Comparison of ENCODE assay signal across 8 cellular contexts in genomic region chr5:134101686-134102439, GRCh38. TPM values are rescaled to one million over a fixed set of nuclear protein-coding genes. Genes with fewer than 3 reads are reported as not detected.
A peak's percentile ranks its signal among the peaks of the same experiment; 100 is the strongest.
DNase-seq lines count a peak whose midpoint lies in the region; ATAC-seq, FAIRE-seq and TF ChIP-seq lines count a peak whose summit lies in the region.

No MANE protein-coding gene starts in this region.

- in situ Hi-C loops in KBM-7 (cut with MboI; ENCODE audit: low pct_unique_long_range_greater_than_20kb, low sequenced_read_pairs) = no loop called here

- TF ChIP-seq CTCF in WTC11 (IDR thresholded peaks at IDR 0.05) = peak; percentile 85
- TF ChIP-seq CTCF in bronchial epithelial cell (IDR thresholded peaks at IDR 0.05; ENCODE audit: insufficient read depth, low read length, severe bottlenecking) = peak; percentile 91

- peaks cover 48% of the 10 kb centered on the region for H3K4me1 Mint-ChIP-seq in WTC11

- H3K36me3 Mint-ChIP-seq in WTC11 = no peaks in the 10 kb centered on the region

- no peaks in the 10 kb centered on the region for H3K9me3 Mint-ChIP-seq in WTC11

- H3K27ac Mint-ChIP-seq in WTC11 = no peak overlapping the region

- ATAC-seq in WTC11 = peak; percentile 73
- ATAC-seq in GM21381 (IDR thresholded peaks at IDR 0.05; ENCODE audit: unreplicated experiment) = no peak
- no peak for ATAC-seq in HG02678 (IDR thresholded peaks at IDR 0.05; ENCODE audit: unreplicated experiment)

- no peak overlapping the region; the same call in 1 of the 2 replicates for H3K4me3 Mint-ChIP-seq in WTC11

- DNase-seq in Daoy (ENCODE audit: low read depth) (peak; percentile 62), KBM-7 (peak; percentile 81), WTC11 (ENCODE audit: low spot score) (peak; percentile 87), bronchial epithelial cell (ENCODE audit: low read depth) (no peak), left kidney (ENCODE audit: low read depth, low spot score) (peak; percentile 70)
- peak; percentile 71 for DNase-seq in stimulated activated CD8-positive, alpha-beta memory T cell treated with anti-CD3 and anti-CD28 coated beads, Interleukin-15, amount 100 ng/mL, for 1 hour (ENCODE audit: low read depth)

- CTCF ChIA-PET in WTC11 (lab: Charles Lee) = interaction anchor here (0.8 to 4.6 kb wide), 14 partner anchors 10 to 485 kb away, joined by 3 to 68 read pairs (median 6); no protein-coding TSS in a partner anchor

- no peak for FAIRE-seq in bronchial epithelial cell (lab: Jason Lieb, UNC)

- H3K4me3 ChIP-seq in bronchial epithelial cell (ENCODE audit: low read depth, low read length) = no peak overlapping the region

- no peaks in the 10 kb centered on the region for H3K36me3 ChIP-seq in bronchial epithelial cell (ENCODE audit: control insufficient read depth, insufficient read depth, low read length)

- H3K27me3 ChIP-seq in bronchial epithelial cell (ENCODE audit: control insufficient read depth, insufficient read depth, low read length) = no peaks in the 10 kb centered on the region

- peaks cover 52% of the 10 kb centered on the region for H3K27me3 Mint-ChIP-seq in WTC11 (ENCODE audit: low read depth)

- POLR2A ChIA-PET in WTC11 (lab: Charles Lee) = no interaction called here

TF ChIP-seq in WTC11, 78 proteins besides CTCF, POLR2A, EP300 and RAD21:
- TF ChIP-seq USF2 (CRISPR knock-in tag; IDR thresholded peaks at IDR 0.05) = no peak
- no peak for TF ChIP-seq ARID4B (CRISPR knock-in tag; IDR thresholded peaks at IDR 0.05; ENCODE audit: borderline replicate concordance)
- TF ChIP-seq ATF3 (CRISPR knock-in tag; conservative IDR thresholded peaks at IDR 0.05) = no peak
- TF ChIP-seq, protein P1, sequence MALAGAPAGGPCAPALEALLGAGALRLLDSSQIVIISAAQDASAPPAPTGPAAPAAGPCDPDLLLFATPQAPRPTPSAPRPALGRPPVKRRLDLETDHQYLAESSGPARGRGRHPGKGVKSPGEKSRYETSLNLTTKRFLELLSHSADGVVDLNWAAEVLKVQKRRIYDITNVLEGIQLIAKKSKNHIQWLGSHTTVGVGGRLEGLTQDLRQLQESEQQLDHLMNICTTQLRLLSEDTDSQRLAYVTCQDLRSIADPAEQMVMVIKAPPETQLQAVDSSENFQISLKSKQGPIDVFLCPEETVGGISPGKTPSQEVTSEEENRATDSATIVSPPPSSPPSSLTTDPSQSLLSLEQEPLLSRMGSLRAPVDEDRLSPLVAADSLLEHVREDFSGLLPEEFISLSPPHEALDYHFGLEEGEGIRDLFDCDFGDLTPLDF (CRISPR knock-in tag; IDR thresholded peaks at IDR 0.05) = no peak
- no peak for TF ChIP-seq SMAD3 (CRISPR knock-in tag; IDR thresholded peaks at IDR 0.05; ENCODE audit: borderline replicate concordance)
- no peak for TF ChIP-seq FOXP1 (CRISPR knock-in tag; IDR thresholded peaks at IDR 0.05; ENCODE audit: borderline replicate concordance)
- 0 out of 2 replicates have a peak, but pooled peaks have one; percentile 46 for TF ChIP-seq ZNF121 (CRISPR knock-in tag; IDR thresholded peaks at IDR 0.05)

RNA-seq across cellular contexts. Expression of gene TCF7, which starts 12.6 kb away (rescaled TPM):
- 4.1 and 4.3 TPM in 2 replicates for total RNA-seq in Daoy (2014; rRNA removed; shearing (Covaris generic))
- 8.9 to 11.3 TPM (median 9.6 TPM) in 3 replicates for total RNA-seq in WTC11 (2021)
- under 0.01 and 0.13 TPM in 2 replicates for total RNA-seq in bronchial epithelial cell
